ENCODE assay signal across 8 cellular contexts in the genomic region with DNA sequence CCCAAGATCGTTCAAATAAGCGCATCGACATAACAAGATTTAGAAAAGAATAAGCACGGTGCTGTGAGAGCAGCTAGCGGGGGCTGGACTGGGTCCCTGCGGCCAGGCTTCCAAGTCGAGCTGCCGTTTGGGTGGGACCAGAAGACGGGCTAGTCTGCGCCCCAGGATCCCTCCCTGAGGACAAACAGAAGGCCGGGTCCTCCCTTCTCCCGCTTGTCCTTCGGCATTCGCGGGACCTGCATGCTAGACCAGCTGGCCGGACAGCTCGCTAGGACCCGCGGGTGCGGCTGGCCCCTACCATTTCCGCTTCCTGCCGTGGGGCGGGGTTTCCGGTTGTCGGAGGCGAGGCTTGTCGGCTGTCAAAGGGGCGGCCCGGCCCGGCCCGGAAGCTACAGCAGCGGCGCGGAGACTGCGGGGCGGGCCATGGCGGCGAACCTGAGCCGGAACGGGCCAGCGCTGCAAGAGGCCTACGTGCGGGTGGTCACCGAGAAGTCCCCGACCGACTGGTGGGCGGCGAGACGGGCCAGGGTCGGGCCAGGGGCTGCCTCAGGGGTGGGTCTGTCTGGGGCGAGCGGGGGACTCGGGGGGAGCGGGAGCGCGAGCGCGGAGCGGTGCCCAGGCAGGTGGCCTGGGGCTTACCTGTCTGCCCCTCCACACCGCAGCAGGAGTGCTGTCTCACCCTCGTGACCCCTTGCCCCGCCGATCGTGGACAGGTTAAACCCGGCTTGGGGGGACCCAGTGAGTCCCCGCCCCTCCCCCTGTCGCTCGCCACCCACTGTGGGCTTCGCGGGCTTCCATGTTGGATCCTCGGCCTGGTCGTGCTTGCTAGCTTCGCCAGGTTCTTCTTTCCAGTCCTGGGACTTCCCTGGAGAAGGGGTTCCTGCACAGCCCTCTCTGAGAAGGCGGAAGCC. TPM values are rescaled to one million over a fixed set of nuclear protein-coding genes. Genes with fewer than 3 reads are reported as not detected.
DNase-seq lines count a peak whose midpoint lies in the region; ATAC-seq, FAIRE-seq and TF ChIP-seq lines count a peak whose summit lies in the region.

A gene (plus strand): TSS at position 388 of the 911 bp plus-strand sequence. CDS start 36 bp downstream, at position 424.

- H3K36me3 ChIP-seq in right atrium auricular region (peaks cover 8% of the 10 kb centered on the region), uterus (no peaks in the 10 kb centered on the region)

- intact Hi-C loops in uterus (cut with DNase I; ENCODE audit: low total_unique reads), result no loop called here

- FAIRE-seq in GM12892 (lab: Jason Lieb, UNC), result peak; percentile 65

- peaks cover 0 to 51% of the 10 kb centered on the region in 2 donors for H3K4me1 ChIP-seq in right atrium auricular region
- peaks cover 3 to 9% of the 10 kb centered on the region in 2 donors for H3K4me1 ChIP-seq in uterus

- peak; percentile 87 for DNase-seq in GM12892 (ENCODE audit: insufficient read length)
- DNase-seq in NCI-H1417 treated with DMSO at 0.1 percent for 48 hours (lab: John Stamatoyannopoulos, UW), result peak; percentile 27
- peak; percentile 75 to 91 (median 81) for DNase-seq in T-helper 2 cell
- DNase-seq in anterior cingulate cortex (lab: John Stamatoyannopoulos, UW), result peak; percentile 75 to 98 (median 92)
- DNase-seq in right atrium auricular region (ENCODE audit: low spot score), result peak; percentile 95
- DNase-seq in putamen (ENCODE audit: low spot score), result peak; percentile 92
- peak; percentile 90 to 93 for DNase-seq in uterus

- ATAC-seq in HG02759 (IDR thresholded peaks at IDR 0.05; ENCODE audit: unreplicated experiment), result peak; percentile 66

- TF ChIP-seq CTCF in right atrium auricular region (IDR thresholded peaks at IDR 0.05), result peak in 1 of 2 donors; percentile 27
- TF ChIP-seq CTCF in uterus (IDR thresholded peaks at IDR 0.05), result peak in 2 of 4 experiments; percentile 15 to 21

- TF ChIP-seq POLR2A in GM12892 (IDR thresholded peaks at IDR 0.05; ENCODE audit: low read depth, low read length) (peak; percentile 90), uterus (IDR thresholded peaks at IDR 0.05) (peak; percentile 24 to 73)

- H3K27me3 ChIP-seq in right atrium auricular region (no peaks in the 10 kb centered on the region), uterus (no peaks in the 10 kb centered on the region)

- peak within 1 kb of the TSS; percentile 89 to 99 for H3K4me3 ChIP-seq in right atrium auricular region
- peak within 1 kb of the TSS; percentile 69 to 90 for H3K4me3 ChIP-seq in uterus

- H3K9me3 ChIP-seq in right atrium auricular region (no peaks in the 10 kb centered on the region), uterus (no peaks in the 10 kb centered on the region)

- H3K27ac ChIP-seq in right atrium auricular region, result peak within 1 kb of the TSS; percentile 86 to 97
- peak within 1 kb of the TSS; percentile 73 to 79 for H3K27ac ChIP-seq in uterus

RNA-seq across cellular contexts. Expression of the gene that starts here (rescaled TPM):
- 75.1 TPM for polyA plus RNA-seq in GM12892 (2012; ENCODE audit: missing spikeins)
- total RNA-seq in right atrium auricular region, result 10 to 100 TPM; 31.4 to 66.2 TPM
- 100 to 1,000 TPM in 1 of 4 donors, 10 to 100 TPM in 3; 71.5 to 113 (median 91.0) TPM for total RNA-seq in uterus

Comparison
In these comparisons a context has a peak if more than half of its experiments do, and no peak if none do; other contexts are left out.
1. Peak in every context shown above with its lines: DNase-seq, ATAC-seq, H3K4me3 ChIP-seq and H3K27ac ChIP-seq.
2. DNase-seq: peak in every context shown above with its lines; median percentile 95 in right atrium auricular region; 92 in anterior cingulate cortex; 92 in putamen; 92 in uterus; 87 in GM12892; 81 in T-helper 2 cell; 27 in NCI-H1417 treated with DMSO at 0.1 percent for 48 hours.